Comparison of ENCODE assay signal across 8 cellular contexts in genomic region chr14:100246809-100247428, GRCh38. TPM values are rescaled to one million over a fixed set of nuclear protein-coding genes. Genes with fewer than 3 reads are reported as not detected.
DNase-seq lines count a peak whose midpoint lies in the region; ATAC-seq, FAIRE-seq and TF ChIP-seq lines count a peak whose summit lies in the region.

No MANE protein-coding gene starts in this region.

- peaks cover 4% of the 10 kb centered on the region for H3K36me3 ChIP-seq in CD4-positive, CD25-positive, alpha-beta regulatory T cell (ENCODE audit: control insufficient read depth, insufficient read depth, low read length)
- H3K36me3 ChIP-seq in HEK293 (ENCODE audit: control insufficient read depth in 2 of 2, insufficient read depth in 1 of 2, low read length in 2 of 2) = peaks cover 4 to 12% of the 10 kb centered on the region in 2 experiments; a peak in 2 of 3 replicates
- H3K36me3 ChIP-seq in K562 (ENCODE audit: control insufficient read depth, insufficient read depth, low read length) = peaks cover 42% of the 10 kb centered on the region; the same call in 2 of the 3 replicates
- no peaks in the 10 kb centered on the region for H3K36me3 ChIP-seq in thyroid gland

- CTCF ChIA-PET in HEK293 (lab: Yijun Ruan, JAX) (interaction anchor here (0.6 to 2.7 kb wide), 16 partner anchors 9 to 136 kb away, joined by 3 to 11 read pairs (median 4); no protein-coding TSS in a partner anchor), K562 (lab: Yijun Ruan, JAX; ENCODE audit: low intra/inter-chr PET ratio) (interaction anchor here (0.6 kb wide), 1 partner anchor 300 kb away, joined by 3 read pairs; no protein-coding TSS in a partner anchor)

- no peaks in the 10 kb centered on the region for H3K27me3 ChIP-seq in CD4-positive, CD25-positive, alpha-beta regulatory T cell (ENCODE audit: control insufficient read depth, insufficient read depth, low read length)
- H3K27me3 ChIP-seq in K562 (ENCODE audit: control insufficient read depth in 2 of 2, insufficient read depth in 2 of 2, low read length in 2 of 2) (no peaks in the 10 kb centered on the region), thyroid gland (no peaks in the 10 kb centered on the region)

- 0% methylated on average over 2 of the region's 3 CpGs for WGBS in K562 (ENCODE audit: insufficient coverage, low coverage, missing lambda C conversion rate)
- WGBS in thyroid gland, 2 donors = 32 to 34% methylated on average over 3 of the region's 3 CpGs

- no peak overlapping the region for H2AFZ ChIP-seq in K562 (ENCODE audit: low read depth, low read length)

- intact Hi-C loops in K562 (cut with micrococcal nuclease) = no loop called here
- intact Hi-C loops in thyroid gland (cut with DNase I) = no loop called here

- peaks cover 98% of the 10 kb centered on the region for H3K79me2 ChIP-seq in K562 (ENCODE audit: control insufficient read depth, insufficient read depth, low read length)

- H3K4me3 Mint-ChIP-seq in CD4-positive, CD25-positive, alpha-beta regulatory T cell = peak overlapping the region; percentile 61 to 80 (median 74)

- H3K9ac ChIP-seq in K562 (ENCODE audit: insufficient read depth in 1 of 2, low read depth in 2 of 2, low read length in 2 of 2) = no peak overlapping the region

- no peaks in the 10 kb centered on the region for H3K9me3 Mint-ChIP-seq in CD4-positive, CD25-positive, alpha-beta regulatory T cell

- peak; percentile 88 for FAIRE-seq in K562 (lab: Jason Lieb, UNC)

- H3K4me1 ChIP-seq in CD4-positive, CD25-positive, alpha-beta regulatory T cell (ENCODE audit: control insufficient read depth, insufficient read depth, low read length, poor library complexity, severe bottlenecking) = peaks cover 81% of the 10 kb centered on the region
- H3K4me1 ChIP-seq in HEK293 (ENCODE audit: control insufficient read depth, insufficient read depth, low read length) = peaks cover 26% of the 10 kb centered on the region
- peaks cover 19 to 27% of the 10 kb centered on the region in 2 experiments; a peak in 4 of 5 replicates for H3K4me1 ChIP-seq in K562 (replicated peaks in 1 of 2; ENCODE audit: control insufficient read depth in 2 of 2, insufficient read depth in 2 of 2, low read length in 2 of 2)
- H3K4me1 ChIP-seq in thyroid gland = peaks cover 41 to 76% of the 10 kb centered on the region in 2 donors

- DNase-seq in CD4-positive, CD25-positive, alpha-beta regulatory T cell = peak in 2 of 3 donors; percentile 21 to 33
- DNase-seq in NCI-H69 (lab: John Stamatoyannopoulos, UW) = peak; percentile 79
- DNase-seq in K562 (ENCODE audit: extremely low read depth in 1 of 4, low spot score in 3 of 4) = peak; percentile 15 to 69 (median 34)
- peak; percentile 48 for DNase-seq in kidney glomerular epithelial cell (lab: John Stamatoyannopoulos, UW)
- DNase-seq in thyroid gland = no peak
- DNase-seq in effector CD8-positive, alpha-beta T cell (lab: John Stamatoyannopoulos, UW) = no peak

- no TSS peak for BruUV-seq in K562 (replicated peaks; lab: Mats Ljungman, UMichigan)

- H3K4me1 Mint-ChIP-seq in CD4-positive, CD25-positive, alpha-beta regulatory T cell = peaks cover 47 to 88% (median 62%) of the 10 kb centered on the region in 4 donors

- peaks cover 6% of the 10 kb centered on the region for H3K36me3 Mint-ChIP-seq in CD4-positive, CD25-positive, alpha-beta regulatory T cell

- ATAC-seq in CD4-positive, CD25-positive, alpha-beta regulatory T cell (ENCODE audit: low read depth in 2 of 2) = peak in 1 of 2 donors; percentile 56
- peak; percentile 70 for ATAC-seq in K562
- no peak for ATAC-seq in GM18861 (IDR thresholded peaks at IDR 0.05; ENCODE audit: unreplicated experiment)

- peaks cover 44% of the 10 kb centered on the region for H4K20me1 ChIP-seq in K562 (replicated peaks; ENCODE audit: control insufficient read depth, insufficient read depth, low read length)

- H3K9me1 ChIP-seq in K562 (ENCODE audit: control insufficient read depth, insufficient read depth, low read length) = no peaks in the 10 kb centered on the region

- no peak for TF ChIP-seq EP300 in K562 (IDR thresholded peaks at IDR 0.05; ENCODE audit: low read length)

- no peaks in the 10 kb centered on the region for H3K9me3 ChIP-seq in CD4-positive, CD25-positive, alpha-beta regulatory T cell (ENCODE audit: control insufficient read depth in 2 of 2, low read length in 2 of 2)
- H3K9me3 ChIP-seq in HEK293 (ENCODE audit: control insufficient read depth, insufficient read depth, low read depth, low read length) = no peaks in the 10 kb centered on the region
- no peaks in the 10 kb centered on the region for H3K9me3 ChIP-seq in K562 (replicated peaks; ENCODE audit: control insufficient read depth, insufficient read depth, low read depth, low read length)
- H3K9me3 ChIP-seq in thyroid gland = no peaks in the 10 kb centered on the region

- TF ChIP-seq POLR2A in K562 (conservative IDR thresholded peaks at IDR 0.05) (no peak), thyroid gland (IDR thresholded peaks at IDR 0.05) (no peak)

- peak overlapping the region; percentile 55; the same call in 1 of the 2 replicates for H3K4me2 ChIP-seq in K562 (ENCODE audit: insufficient read depth, low read length)

- no peak overlapping the region for H3K27ac ChIP-seq in CD4-positive, CD25-positive, alpha-beta regulatory T cell (ENCODE audit: insufficient read depth, low read length, poor library complexity, severe bottlenecking)
- H3K27ac ChIP-seq in HEK293 (ENCODE audit: extremely low read depth, low read depth, low read length) = no peak overlapping the region
- peak overlapping the region; percentile 69; the same call in 2 of the 3 replicates for H3K27ac ChIP-seq in K562 (ENCODE audit: extremely low read depth, low read depth, low read length)
- H3K27ac ChIP-seq in thyroid gland = no peak overlapping the region

- TF ChIP-seq CTCF in HEK293 (tag by site-specific recombination; IDR thresholded peaks at IDR 0.05) (peak; percentile 57), K562 (IDR thresholded peaks at IDR 0.05 in 2 of 3, conservative IDR thresholded peaks at IDR 0.05 in 1 of 3; ENCODE audit: insufficient read depth in 2 of 3, low read depth in 1 of 3, low read length in 3 of 3) (peak; percentile 46 to 68 (median 48); a peak in 5 of 6 replicates), thyroid gland (IDR thresholded peaks at IDR 0.05) (peak in 4 of 6 experiments; percentile 29 to 63 (median 55))

- no peaks in the 10 kb centered on the region for H3K27me3 Mint-ChIP-seq in CD4-positive, CD25-positive, alpha-beta regulatory T cell

- POLR2A ChIA-PET in HEK293 (lab: Yijun Ruan, JAX) = interaction anchor here (0.6 to 1.4 kb wide), 2 partner anchors 18 to 32 kb away, joined by 3 to 6 read pairs; no protein-coding TSS in a partner anchor
- POLR2A ChIA-PET in K562 (lab: Yijun Ruan, JAX) = interaction anchor here (0.6 to 1.2 kb wide), 5 partner anchors 9 to 129 kb away, joined by 3 to 6 read pairs (median 3); no protein-coding TSS in a partner anchor

- TF ChIP-seq RAD21 in K562 (CRISPR knock-in tag; conservative IDR thresholded peaks at IDR 0.05 in 1 of 2, IDR thresholded peaks at IDR 0.05 in 1 of 2) = peak in 1 of 2 experiments; percentile 50; a peak in 3 of 4 replicates

- H3K27ac Mint-ChIP-seq in CD4-positive, CD25-positive, alpha-beta regulatory T cell = peak overlapping the region; percentile 44 to 86 (median 84)

- in situ Hi-C loops in K562 (cut with MboI) = no loop called here

- H3K4me3 ChIP-seq in CD4-positive, CD25-positive, alpha-beta regulatory T cell (ENCODE audit: low read depth, low read length) = peak overlapping the region; percentile 45
- H3K4me3 ChIP-seq in HEK293 (ENCODE audit: low read depth, low read length) = no peak overlapping the region
- no peak overlapping the region for H3K4me3 ChIP-seq in K562
- no peak overlapping the region for H3K4me3 ChIP-seq in thyroid gland (replicated peaks in 1 of 3)

RNA-seq across cellular contexts. Expression of gene YY1, which starts 8.0 kb away (rescaled TPM):
- total RNA-seq in CD4-positive, CD25-positive, alpha-beta regulatory T cell = 79.4 TPM
- 10 to 100 TPM; 16.4 to 21.9 (median 19.0) TPM for polyA plus RNA-seq in CD4-positive, CD25-positive, alpha-beta regulatory T cell
- 30.4 and 53.6 TPM in 2 replicates for total RNA-seq in K562 (2011; cell fraction: chromatin; rRNA removed; ENCODE audit: low replicate concordance)
- 21.0 and 21.6 TPM in 2 replicates for total RNA-seq in K562 (2011; cell fraction: nucleolus; rRNA removed)
- 32.7 and 52.1 TPM in 2 replicates for total RNA-seq in K562 (2011; cell fraction: nucleoplasm; rRNA removed)
- total RNA-seq in K562 (2014; rRNA removed) = 45.3 and 46.7 TPM in 2 replicates
- total RNA-seq in K562 (2014; rRNA removed; fragmentation: Illumina TruSeq; extraction: Trizol) = 70.8 and 81.3 TPM in 2 replicates
- total RNA-seq in K562 (2015; rRNA removed; fragmentation: Illumina TruSeq; extraction: Trizol) = 44.3 and 53.0 TPM in 2 replicates
- 74.2 and 76.9 TPM in 2 replicates for total RNA-seq in K562 (2021)
- 35.4 and 55.0 TPM in 2 replicates for polyA plus RNA-seq in K562 (2011; rRNA removed)
- polyA plus RNA-seq in K562 (2011; cell fraction: cytosol; rRNA removed) = 16.4 TPM in 2 replicates
- polyA plus RNA-seq in K562 (2011; cell fraction: nucleus; rRNA removed) = 22.7 and 24.9 TPM in 2 replicates
- polyA plus RNA-seq in K562 (2012) = 44.5 and 48.2 TPM in 2 replicates
- 43.9 and 46.5 TPM in 2 replicates for polyA plus RNA-seq in K562 (2014; fragmentation: Illumina TruSeq; extraction: Trizol)
- polyA plus RNA-seq in K562 (2014; fragmentation: Nextera tagmentation; extraction: Ambion mirVana) = 10 to 100 TPM; 20.8 to 21.0 TPM
- polyA plus RNA-seq in K562 (2014; rRNA removed) = 28.8 and 29.0 TPM in 2 replicates
- polyA minus RNA-seq in K562 (2011; rRNA and poly(A)+ RNA removed) = 33.4 and 50.0 TPM in 2 replicates
- polyA minus RNA-seq in K562 (2011; cell fraction: cytosol; rRNA and poly(A)+ RNA removed) = 21.0 and 27.0 TPM in 2 replicates
- 11.6 and 19.1 TPM in 2 replicates for polyA minus RNA-seq in K562 (2011; cell fraction: nucleus; rRNA and poly(A)+ RNA removed)
- 10 to 100 TPM; 50.0 to 67.4 (median 55.6) TPM for total RNA-seq in thyroid gland

RNA-seq across cellular contexts. Expression of gene SLC25A29, which starts 59.3 kb away (rescaled TPM):
- total RNA-seq in CD4-positive, CD25-positive, alpha-beta regulatory T cell = 5.3 TPM
- polyA plus RNA-seq in CD4-positive, CD25-positive, alpha-beta regulatory T cell = 1 to 10 TPM in 3 of 4 donors, under 1 TPM in 1; 0.69 to 7.9 (median 1.8) TPM
- total RNA-seq in K562 (2011; cell fraction: chromatin; rRNA removed; ENCODE audit: low replicate concordance) = 25.5 and 46.3 TPM in 2 replicates
- 35.9 TPM in 2 replicates for total RNA-seq in K562 (2011; cell fraction: nucleolus; rRNA removed)
- total RNA-seq in K562 (2011; cell fraction: nucleoplasm; rRNA removed) = 25.8 and 28.6 TPM in 2 replicates
- total RNA-seq in K562 (2014; rRNA removed) (12.7 and 17.5 TPM in 2 replicates), K562 (2014; rRNA removed; fragmentation: Illumina TruSeq; extraction: Trizol) (2.0 and 2.7 TPM in 2 replicates), K562 (2015; rRNA removed; fragmentation: Illumina TruSeq; extraction: Trizol) (3.8 and 4.1 TPM in 2 replicates), K562 (2021) (13.7 and 14.5 TPM in 2 replicates), thyroid gland (100 to 1,000 TPM; 354 to 606 (median 433) TPM)
- polyA plus RNA-seq in K562 (2011; rRNA removed) (11.3 and 20.4 TPM in 2 replicates), K562 (2014; fragmentation: Illumina TruSeq; extraction: Trizol) (4.7 and 4.8 TPM in 2 replicates), K562 (2014; fragmentation: Nextera tagmentation; extraction: Ambion mirVana) (under 1 TPM; 0.07 to 0.25 TPM), K562 (2014; rRNA removed) (14.1 and 16.4 TPM in 2 replicates)
- polyA plus RNA-seq in K562 (2011; cell fraction: cytosol; rRNA removed) = 19.0 and 24.9 TPM in 2 replicates
- polyA plus RNA-seq in K562 (2011; cell fraction: nucleus; rRNA removed) = 94.7 and 105 TPM in 2 replicates
- 6.3 and 8.5 TPM in 2 replicates for polyA plus RNA-seq in K562 (2012)
- polyA minus RNA-seq in K562 (2011; rRNA and poly(A)+ RNA removed) = 3.0 and 3.6 TPM in 2 replicates
- polyA minus RNA-seq in K562 (2011; cell fraction: cytosol; rRNA and poly(A)+ RNA removed) = 7.5 and 8.0 TPM in 2 replicates
- polyA minus RNA-seq in K562 (2011; cell fraction: nucleus; rRNA and poly(A)+ RNA removed) = 15.0 and 16.2 TPM in 2 replicates

Comparison
In these comparisons a context has a peak if more than half of its experiments do, and no peak if none do; other contexts are left out.
1. DNase-seq: peak in CD4-positive, CD25-positive, alpha-beta regulatory T cell (2 of 3), NCI-H69 (single experiment), K562 (4 of 4) and kidney glomerular epithelial cell (single experiment); none in thyroid gland (0 of 2) and effector CD8-positive, alpha-beta T cell (single experiment).
2. RNA of gene SLC25A29, which starts 59.3 kb away (total RNA-seq): 354 to 606 TPM in thyroid gland; 2.0 to 46.3 TPM in K562 and 5.3 TPM in CD4-positive, CD25-positive, alpha-beta regulatory T cell (single experiment); every median in the first group is over 4 times any median in the second.
3. Peak in every context shown above with its lines, with median percentiles within 50 percentile points of each other: CTCF ChIP-seq.